In the genomic region with DNA sequence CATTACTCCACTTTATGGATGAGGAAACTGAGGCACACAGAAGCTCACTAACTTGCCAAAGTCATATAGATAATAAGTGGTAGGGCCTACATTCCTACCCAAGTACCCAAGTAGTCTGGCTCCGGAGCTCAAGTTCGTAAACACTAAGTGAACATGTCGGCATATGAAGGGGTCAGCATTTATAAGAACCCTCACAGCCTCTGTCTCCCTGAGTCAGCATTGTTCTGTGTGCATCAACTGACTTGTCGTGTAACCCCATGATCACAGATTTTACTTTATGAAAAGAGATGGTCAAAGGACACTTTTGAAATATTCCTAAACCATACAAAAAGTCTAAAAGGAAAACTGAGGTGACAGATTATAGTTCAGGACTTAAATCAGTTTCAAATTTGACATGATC, we compare ENCODE assay signal across 20 cellular contexts.
A peak's percentile ranks its signal among the peaks of the same experiment; 100 is the strongest.
DNase-seq lines count a peak whose midpoint lies in the region; ATAC-seq and TF ChIP-seq lines count a peak whose summit lies in the region.
"Had no signal": no experiment of that assay in that cellular context is flagged by ENCODE, and none has a peak within 500 bp of the region (broad histone marks: within the 10 kb centered on the region; RNA-seq: fewer than 3 reads in every experiment).

No MANE protein-coding gene starts in this region.

- peaks cover 8% of the 10 kb centered on the region for H3K4me1 ChIP-seq in GM23248 (ENCODE audit: insufficient read depth)
- peaks cover 1% of the 10 kb centered on the region for H3K4me1 ChIP-seq in mesenchymal stem cell (ENCODE audit: control insufficient read depth, insufficient read depth, low read depth, low read length)
- H3K4me1 ChIP-seq in parathyroid adenoma = peaks cover 12% of the 10 kb centered on the region

- DNase-seq in GM23248 (no peak), mesenchymal stem cell (no peak), NCI-H524 (lab: John Stamatoyannopoulos, UW) (no peak), left ventricle myocardium superior (no peak)
- DNase-seq in stimulated activated naive CD4-positive, alpha-beta T cell (lab: John Stamatoyannopoulos, UW) = no peak
- DNase-seq in stimulated activated naive CD4-positive, alpha-beta T cell treated with Interleukin-2 at 50 U/mL for 16 hours (lab: John Stamatoyannopoulos, UW) = no peak
- DNase-seq: CD4-positive, alpha-beta T cell; DMS79; HCEC 1CT; NCI-H1105 treated with DMSO at 0.1 percent for 48 hours; NCI-H2081 treated with DMSO at 0.1 percent for 48 hours; NCI-H2171 treated with DMSO at 0.1 percent for 48 hours; NCI-H526; PC-3; Right ventricle myocardium superior had no signal

- no peak overlapping the region for H3K23ac ChIP-seq in mesenchymal stem cell (ENCODE audit: low read length in 2 of 2)

- H3K27ac ChIP-seq in GM23248 = no peak overlapping the region
- peak overlapping the region; percentile 72 for H3K27ac ChIP-seq in angular gyrus (ENCODE audit: low read depth, low read length)
- H3K27ac ChIP-seq in mesenchymal stem cell (ENCODE audit: low read length, poor library complexity, severe bottlenecking) = no peak overlapping the region
- no peak overlapping the region for H3K27ac ChIP-seq in parathyroid adenoma
- H3K27ac ChIP-seq: BLaER1, HL-60 had no signal

- H3K79me2 ChIP-seq in GM23248 (ENCODE audit: insufficient read depth) = no peaks in the 10 kb centered on the region
- no peaks in the 10 kb centered on the region for H3K79me2 ChIP-seq in parathyroid adenoma

- H3K4me2 ChIP-seq in GM23248 (ENCODE audit: unreplicated experiment) (no peak overlapping the region), mesenchymal stem cell (ENCODE audit: low read length, poor library complexity, severe bottlenecking) (no peak overlapping the region), parathyroid adenoma (ENCODE audit: low read length) (no peak overlapping the region)
- H3K4me2 ChIP-seq: GM23338 had no signal

- H3K4ac ChIP-seq in mesenchymal stem cell (ENCODE audit: low read depth in 1 of 2, low read length in 2 of 2) = no peak overlapping the region

- H2BK15ac ChIP-seq in mesenchymal stem cell (ENCODE audit: low read depth, poor library complexity, severe bottlenecking) = no peak overlapping the region

- no peaks in the 10 kb centered on the region for H3F3A ChIP-seq in GM23248 (ENCODE audit: insufficient read depth)

- H2BK120ac ChIP-seq in mesenchymal stem cell (ENCODE audit: low read depth, low read length) = no peak overlapping the region

- in situ Hi-C loops in GM23248 (cut with MboI) = no loop called here

- no peak overlapping the region for H2AK5ac ChIP-seq in mesenchymal stem cell (ENCODE audit: low read length, severe bottlenecking)

- H4K91ac ChIP-seq in mesenchymal stem cell (ENCODE audit: low read length) = no peak overlapping the region

- H4K8ac ChIP-seq in mesenchymal stem cell (ENCODE audit: low read length) = no peak overlapping the region

- H2AFZ ChIP-seq in GM23248 (peak overlapping the region; percentile 96), mesenchymal stem cell (ENCODE audit: low read depth, low read length) (no peak overlapping the region), parathyroid adenoma (peak overlapping the region; percentile 13)

- 98 to 99% methylated on average over 4 of the region's 4 CpGs for WGBS in GM23248 (ENCODE audit: low coverage in 1 of 2, low lambda C conversion rate in 2 of 2, missing lambda C conversion rate in 2 of 2), 2 experiments
- 86% methylated on average over 3 of the region's 4 CpGs for WGBS in mesenchymal stem cell

- H3K36me3 ChIP-seq in GM23248 (ENCODE audit: low read depth) (no peaks in the 10 kb centered on the region), mesenchymal stem cell (ENCODE audit: control insufficient read depth in 1 of 2, insufficient read depth in 2 of 2, low read depth in 1 of 2, low read length in 2 of 2) (no peaks in the 10 kb centered on the region), parathyroid adenoma (ENCODE audit: control insufficient read depth, insufficient read depth, low read length) (no peaks in the 10 kb centered on the region)
- H3K36me3 ChIP-seq: BLaER1 had no signal

- no peaks in the 10 kb centered on the region for H4K20me1 ChIP-seq in GM23248 (ENCODE audit: insufficient read depth)
- H4K20me1 ChIP-seq: BLaER1 had no signal

- H3K27me3 ChIP-seq in GM23248 (replicated peaks; ENCODE audit: insufficient read depth) (no peaks in the 10 kb centered on the region), mesenchymal stem cell (ENCODE audit: control insufficient read depth in 1 of 2, insufficient read depth in 1 of 2, low read length in 2 of 2) (no peaks in the 10 kb centered on the region), parathyroid adenoma (ENCODE audit: control insufficient read depth, insufficient read depth, low read length) (no peaks in the 10 kb centered on the region)
- H3K27me3 ChIP-seq: BLaER1 had no signal

- no peaks in the 10 kb centered on the region for H3K79me1 ChIP-seq in mesenchymal stem cell (replicated peaks; ENCODE audit: low read length, poor library complexity, severe bottlenecking)

- no peak overlapping the region for H3K18ac ChIP-seq in mesenchymal stem cell (ENCODE audit: low read depth in 1 of 2, low read length in 2 of 2)

- no peak overlapping the region for H3K14ac ChIP-seq in mesenchymal stem cell (ENCODE audit: low read length in 2 of 2)

- no peak overlapping the region for H2BK5ac ChIP-seq in mesenchymal stem cell (ENCODE audit: low read depth, low read length, poor library complexity, severe bottlenecking)

- no peak overlapping the region for H3K4me3 ChIP-seq in GM23248
- H3K4me3 ChIP-seq in mesenchymal stem cell (ENCODE audit: insufficient read depth in 1 of 2, low read depth in 1 of 2, low read length in 2 of 2) = no peak overlapping the region
- H3K4me3 ChIP-seq in parathyroid adenoma (ENCODE audit: low read depth, low read length) = no peak overlapping the region
- H3K4me3 ChIP-seq: BLaER1, GM23338 had no signal

- ATAC-seq in left ventricle myocardium superior = no peak
- ATAC-seq: PC-3 had no signal

- H3K9me3 ChIP-seq in GM23248 (ENCODE audit: low read depth) = no peaks in the 10 kb centered on the region
- no peaks in the 10 kb centered on the region for H3K9me3 ChIP-seq in mesenchymal stem cell (ENCODE audit: control insufficient read depth, low read length)
- no peaks in the 10 kb centered on the region for H3K9me3 ChIP-seq in parathyroid adenoma (ENCODE audit: control insufficient read depth, low read length)
- H3K9me3 ChIP-seq: BLaER1 had no signal

- peak overlapping the region; percentile 73 for H3K9ac ChIP-seq in GM23248
- peak overlapping the region; percentile 86 for H3K9ac ChIP-seq in mesenchymal stem cell (ENCODE audit: low read length)
- H3K9ac ChIP-seq in parathyroid adenoma = no peak overlapping the region

- no peak for TF ChIP-seq CTCF in parathyroid adenoma (IDR thresholded peaks at IDR 0.05)

- H2BK12ac ChIP-seq in mesenchymal stem cell (ENCODE audit: low read length in 2 of 2) = no peak overlapping the region

- intact Hi-C loops in left ventricle myocardium superior (cut with micrococcal nuclease) = no loop called here

- H3K9me2 ChIP-seq in GM23248 (ENCODE audit: insufficient read depth) = no peaks in the 10 kb centered on the region
